Comparison of ENCODE assay signal across 20 cellular contexts in the genomic region with DNA sequence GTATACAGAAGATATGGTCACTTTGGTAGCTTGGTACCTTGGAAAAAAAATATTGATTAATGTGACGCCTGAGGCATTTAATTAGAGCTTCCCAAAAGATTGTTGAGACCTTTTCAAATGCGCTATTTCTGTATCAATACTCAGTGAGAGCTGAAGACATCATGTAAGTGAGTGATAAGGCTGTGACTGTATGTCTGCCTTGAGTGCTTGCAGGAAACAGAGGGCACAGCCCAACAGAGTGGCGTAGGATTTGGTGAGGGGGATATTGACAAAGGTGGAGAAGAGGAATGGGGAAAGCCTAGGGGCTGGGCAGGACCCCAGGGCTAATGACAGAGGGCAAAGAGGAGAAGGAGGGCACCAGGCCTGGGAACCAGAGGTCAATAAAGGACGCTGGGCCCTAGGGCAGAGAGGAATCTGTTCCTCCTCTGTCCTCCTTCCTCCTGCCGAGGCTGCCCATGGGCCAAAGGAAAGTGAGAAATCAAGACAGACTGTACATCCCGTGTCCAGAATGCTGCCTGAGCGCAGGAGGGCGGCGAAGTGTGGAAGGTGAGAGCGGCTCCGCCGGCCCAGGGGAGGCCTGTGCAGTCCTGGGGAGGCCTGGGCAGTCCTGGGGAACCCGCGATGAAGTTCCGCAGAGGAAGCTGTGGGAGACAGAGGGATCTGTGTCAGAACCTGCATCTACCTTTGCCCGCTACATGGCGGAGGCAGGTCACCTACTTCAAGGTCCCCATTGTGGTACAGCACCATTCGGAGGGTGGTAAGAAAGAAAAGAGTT.
DNase-seq lines count a peak whose midpoint lies in the region; ATAC-seq and TF ChIP-seq lines count a peak whose summit lies in the region.
"Had no signal": no experiment of that assay in that cellular context is flagged by ENCODE, and none has a peak within 500 bp of the region (broad histone marks: within the 10 kb centered on the region; RNA-seq: fewer than 3 reads in every experiment).

No MANE protein-coding gene starts in this region.

- 86 to 89% methylated on average over 18 of the region's 18 CpGs for WGBS in upper lobe of left lung, 2 donors

- no peak for TF ChIP-seq EP300 in upper lobe of left lung (IDR thresholded peaks at IDR 0.05)

- H3K4me3 Mint-ChIP-seq in GM23338 (no peak overlapping the region), neural progenitor cell (no peak overlapping the region)
- H3K4me3 Mint-ChIP-seq: CD4-positive, alpha-beta memory T cell; H9 had no signal

- H3K9me3 ChIP-seq in neural progenitor cell (ENCODE audit: low read depth) (no peaks in the 10 kb centered on the region), upper lobe of left lung (no peaks in the 10 kb centered on the region)
- H3K9me3 ChIP-seq: A549 had no signal

- H3F3A ChIP-seq in GM23338 (replicated peaks; ENCODE audit: low read depth) (no peaks in the 10 kb centered on the region), neural progenitor cell (ENCODE audit: low read depth) (no peaks in the 10 kb centered on the region)

- H3K4me3 ChIP-seq in GM23338 = no peak overlapping the region
- no peak overlapping the region for H3K4me3 ChIP-seq in neural progenitor cell
- H3K4me3 ChIP-seq in upper lobe of left lung = no peak overlapping the region
- H3K4me3 ChIP-seq: A549, GM23248 had no signal

- intact Hi-C loops in Right ventricle myocardium superior (cut with DNase I) = no loop called here
- intact Hi-C loops in left cardiac atrium (cut with DNase I) = no loop called here

- H3K27me3 ChIP-seq in GM23338 (ENCODE audit: insufficient read depth) (no peaks in the 10 kb centered on the region), neural progenitor cell (no peaks in the 10 kb centered on the region), upper lobe of left lung (no peaks in the 10 kb centered on the region)

- ATAC-seq in Right ventricle myocardium superior (ENCODE audit: poor library complexity) = peak; percentile 48
- ATAC-seq in left cardiac atrium = no peak
- ATAC-seq in GM23338 = no peak
- peak; percentile 15 to 16 for ATAC-seq in upper lobe of left lung (ENCODE audit: low FRiP score in 2 of 2)
- ATAC-seq: A549, HCT116 had no signal

- no peaks in the 10 kb centered on the region for H4K20me1 ChIP-seq in GM23338 (replicated peaks; ENCODE audit: insufficient read depth)
- H4K20me1 ChIP-seq in neural progenitor cell (ENCODE audit: low read depth) = no peaks in the 10 kb centered on the region

- TF ChIP-seq POLR2A in upper lobe of left lung (IDR thresholded peaks at IDR 0.05) = no peak

- no peaks in the 10 kb centered on the region for H3K36me3 ChIP-seq in GM23338 (ENCODE audit: insufficient read depth)
- no peaks in the 10 kb centered on the region for H3K36me3 ChIP-seq in neural progenitor cell
- H3K36me3 ChIP-seq in upper lobe of left lung = no peaks in the 10 kb centered on the region

- peak overlapping the region; percentile 18 for H2AFZ ChIP-seq in GM23338
- no peak overlapping the region for H2AFZ ChIP-seq in neural progenitor cell (replicated peaks)
- H2AFZ ChIP-seq: GM23248 had no signal

- H3K27me3 Mint-ChIP-seq in GM23338 (ENCODE audit: insufficient read depth, low read depth, poor library complexity) (peaks cover 3% of the 10 kb centered on the region), neural progenitor cell (ENCODE audit: insufficient read depth, low read depth) (no peaks in the 10 kb centered on the region)

- H3K4me2 ChIP-seq in GM23338 = no peak overlapping the region
- no peak overlapping the region for H3K4me2 ChIP-seq in neural progenitor cell
- H3K4me2 ChIP-seq: A549 had no signal

- no peak overlapping the region for H3K27ac ChIP-seq in GM23338 (ENCODE audit: low read depth)
- no peak overlapping the region for H3K27ac ChIP-seq in neural progenitor cell
- H3K27ac ChIP-seq in upper lobe of left lung = no peak overlapping the region
- H3K27ac ChIP-seq: A549, GM23248 had no signal

- H3K4me1 ChIP-seq in GM23338 (ENCODE audit: insufficient read depth) (no peaks in the 10 kb centered on the region), neural progenitor cell (no peaks in the 10 kb centered on the region), upper lobe of left lung (no peaks in the 10 kb centered on the region)
- H3K4me1 ChIP-seq: A549 had no signal

- H3K9ac ChIP-seq in neural progenitor cell = no peak overlapping the region
- H3K9ac ChIP-seq: GM23248 had no signal

- DNase-seq in Right ventricle myocardium superior (no peak), left cardiac atrium (no peak), GM23338 (ENCODE audit: low spot score) (no peak), neural progenitor cell (ENCODE audit: low spot score) (no peak), upper lobe of left lung (peak in 1 of 2 donors; percentile 64), DMS 273 (lab: John Stamatoyannopoulos, UW; ENCODE audit: unreplicated experiment) (no peak)
- DNase-seq in stimulated activated CD4-positive, alpha-beta T cell treated with anti-CD3 and anti-CD28 coated beads, Interleukin-2, amount 100 ng/mL, for 24 hours = no peak
- DNase-seq: 8988T; ACHN; AML-193; C1 segment of cervical spinal cord; Calu3; CD4-positive, alpha-beta memory T cell; COR-L47; DMS153; DND-41; GM23248; H9 had no signal

- no peaks in the 10 kb centered on the region for H3K4me1 Mint-ChIP-seq in GM23338
- no peaks in the 10 kb centered on the region for H3K4me1 Mint-ChIP-seq in neural progenitor cell
- H3K4me1 Mint-ChIP-seq: H9 had no signal

- no peaks in the 10 kb centered on the region for H3K9me2 ChIP-seq in GM23338 (ENCODE audit: insufficient read depth)

- H3K79me2 ChIP-seq in GM23338 (replicated peaks; ENCODE audit: insufficient read depth) (no peaks in the 10 kb centered on the region), neural progenitor cell (ENCODE audit: low read depth) (no peaks in the 10 kb centered on the region)

- H3K9me3 Mint-ChIP-seq in GM23338 (peaks cover 2% of the 10 kb centered on the region; the same call in 1 of the 3 replicates), neural progenitor cell (no peaks in the 10 kb centered on the region)
- H3K9me3 Mint-ChIP-seq: H9 had no signal

- no peaks in the 10 kb centered on the region for H3K36me3 Mint-ChIP-seq in GM23338 (ENCODE audit: low read depth)
- no peaks in the 10 kb centered on the region for H3K36me3 Mint-ChIP-seq in neural progenitor cell
- H3K36me3 Mint-ChIP-seq: CD4-positive, alpha-beta memory T cell had no signal

- no peak overlapping the region for H3K27ac Mint-ChIP-seq in GM23338
- peak overlapping the region; percentile 26 for H3K27ac Mint-ChIP-seq in neural progenitor cell
- H3K27ac Mint-ChIP-seq: CD4-positive, alpha-beta memory T cell; H9 had no signal

- TF ChIP-seq CTCF in GM23338 (conservative IDR thresholded peaks at IDR 0.05; ENCODE audit: low read depth in 2 of 2) (no peak), neural progenitor cell (IDR thresholded peaks at IDR 0.05) (no peak), upper lobe of left lung (IDR thresholded peaks at IDR 0.05) (no peak)

TF ChIP-seq in GM23338, 12 proteins besides CTCF, POLR2A, EP300 and RAD21 (continues in another document):
- TF ChIP-seq, protein P1, sequence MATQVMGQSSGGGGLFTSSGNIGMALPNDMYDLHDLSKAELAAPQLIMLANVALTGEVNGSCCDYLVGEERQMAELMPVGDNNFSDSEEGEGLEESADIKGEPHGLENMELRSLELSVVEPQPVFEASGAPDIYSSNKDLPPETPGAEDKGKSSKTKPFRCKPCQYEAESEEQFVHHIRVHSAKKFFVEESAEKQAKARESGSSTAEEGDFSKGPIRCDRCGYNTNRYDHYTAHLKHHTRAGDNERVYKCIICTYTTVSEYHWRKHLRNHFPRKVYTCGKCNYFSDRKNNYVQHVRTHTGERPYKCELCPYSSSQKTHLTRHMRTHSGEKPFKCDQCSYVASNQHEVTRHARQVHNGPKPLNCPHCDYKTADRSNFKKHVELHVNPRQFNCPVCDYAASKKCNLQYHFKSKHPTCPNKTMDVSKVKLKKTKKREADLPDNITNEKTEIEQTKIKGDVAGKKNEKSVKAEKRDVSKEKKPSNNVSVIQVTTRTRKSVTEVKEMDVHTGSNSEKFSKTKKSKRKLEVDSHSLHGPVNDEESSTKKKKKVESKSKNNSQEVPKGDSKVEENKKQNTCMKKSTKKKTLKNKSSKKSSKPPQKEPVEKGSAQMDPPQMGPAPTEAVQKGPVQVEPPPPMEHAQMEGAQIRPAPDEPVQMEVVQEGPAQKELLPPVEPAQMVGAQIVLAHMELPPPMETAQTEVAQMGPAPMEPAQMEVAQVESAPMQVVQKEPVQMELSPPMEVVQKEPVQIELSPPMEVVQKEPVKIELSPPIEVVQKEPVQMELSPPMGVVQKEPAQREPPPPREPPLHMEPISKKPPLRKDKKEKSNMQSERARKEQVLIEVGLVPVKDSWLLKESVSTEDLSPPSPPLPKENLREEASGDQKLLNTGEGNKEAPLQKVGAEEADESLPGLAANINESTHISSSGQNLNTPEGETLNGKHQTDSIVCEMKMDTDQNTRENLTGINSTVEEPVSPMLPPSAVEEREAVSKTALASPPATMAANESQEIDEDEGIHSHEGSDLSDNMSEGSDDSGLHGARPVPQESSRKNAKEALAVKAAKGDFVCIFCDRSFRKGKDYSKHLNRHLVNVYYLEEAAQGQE (IDR thresholded peaks at IDR 0.05; ENCODE audit: unreplicated experiment) = no peak
- no peak for TF ChIP-seq ZNF331 (CRISPR knock-in tag; IDR thresholded peaks at IDR 0.05; ENCODE audit: low read depth)
- no peak for TF ChIP-seq ZNF114 (CRISPR knock-in tag; IDR thresholded peaks at IDR 0.05)
- no peak for TF ChIP-seq JUNB (IDR thresholded peaks at IDR 0.05; ENCODE audit: unreplicated experiment)
- no peak for TF ChIP-seq EZH2 (IDR thresholded peaks at IDR 0.05; ENCODE audit: low read depth, unreplicated experiment)

Comparison
In these comparisons a context has a peak if more than half of its experiments do, and no peak if none do; other contexts are left out.
1. ATAC-seq: peak in Right ventricle myocardium superior (single experiment) and upper lobe of left lung (2 of 2); none in left cardiac atrium (0 of 2) and GM23338 (single experiment).